ENCODE assay signal across 9 cellular contexts in the genomic region with DNA sequence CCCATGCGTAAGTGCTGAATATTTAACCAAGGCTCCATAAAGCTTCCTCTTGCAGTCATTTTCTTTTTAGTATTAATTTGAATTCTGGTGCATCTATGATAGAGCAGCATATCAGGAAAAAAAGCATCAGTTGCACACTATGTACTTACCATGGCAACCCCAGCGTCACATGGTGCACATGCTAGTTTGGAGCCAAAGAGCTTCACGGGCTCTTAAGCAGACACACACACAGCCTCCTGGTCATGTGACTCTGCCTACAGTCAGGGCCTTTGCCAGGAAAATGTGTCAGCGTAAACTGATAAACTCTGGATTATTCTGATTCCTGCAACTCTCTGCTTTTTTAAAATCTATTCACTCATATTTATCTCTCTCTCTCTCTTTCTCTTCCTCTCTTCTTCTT. TPM values are rescaled to one million over a fixed set of nuclear protein-coding genes. Genes with fewer than 3 reads are reported as not detected.
A peak's percentile ranks its signal among the peaks of the same experiment; 100 is the strongest.
DNase-seq lines count a peak whose midpoint lies in the region; ATAC-seq and TF ChIP-seq lines count a peak whose summit lies in the region.
"Had no signal": no experiment of that assay in that cellular context is flagged by ENCODE, and none has a peak within 500 bp of the region (broad histone marks: within the 10 kb centered on the region; RNA-seq: fewer than 3 reads in every experiment).

No MANE protein-coding gene starts in this region.

- no peak for TF ChIP-seq CTCF in WTC11 (IDR thresholded peaks at IDR 0.05)
- TF ChIP-seq CTCF in OCI-LY7 (conservative IDR thresholded peaks at IDR 0.05; ENCODE audit: low read length), result no peak

- no peak overlapping the region for H3K4me2 ChIP-seq in OCI-LY7 (ENCODE audit: low read length)
- H3K4me2 ChIP-seq: BLaER1 treated with 17β-estradiol and CSF1 and Interleukin-3, amounts not matched to agents 10 nM and 100 nM had no signal

- intact Hi-C loops in OCI-LY7 (cut with micrococcal nuclease; ENCODE audit: unreplicated experiment), result no loop called here

- peak; percentile 16 for DNase-seq in ACHN
- peak; percentile 77 for DNase-seq in NCI-H1105 (lab: John Stamatoyannopoulos, UW)
- DNase-seq in WTC11 (ENCODE audit: low spot score), result no peak
- DNase-seq in kidney glomerular epithelial cell (lab: John Stamatoyannopoulos, UW), result peak; percentile 18
- DNase-seq in OCI-LY7 (ENCODE audit: low spot score), result no peak
- no peak for DNase-seq in SW 1271 (lab: John Stamatoyannopoulos, UW)

- H3K4me3 Mint-ChIP-seq in WTC11, result no peak overlapping the region

- H3K79me2 ChIP-seq in OCI-LY7 (ENCODE audit: insufficient read depth, low read depth, low read length), result no peaks in the 10 kb centered on the region

- no peak overlapping the region for H3K27ac ChIP-seq in OCI-LY7 (ENCODE audit: low read depth, low read length, poor library complexity, severe bottlenecking)
- H3K27ac ChIP-seq: BLaER1 treated with 17β-estradiol and CSF1 and Interleukin-3, amounts not matched to agents 10 nM and 100 nM had no signal

- CTCF ChIA-PET in WTC11 (lab: Charles Lee) (no interaction called here), OCI-LY7 (lab: Charles Lee; ENCODE audit: unreplicated experiment) (no interaction called here)

- H4K20me1 ChIP-seq in OCI-LY7 (ENCODE audit: insufficient read depth, low read length), result no peaks in the 10 kb centered on the region
- H4K20me1 ChIP-seq: BLaER1 treated with 17β-estradiol and CSF1 and Interleukin-3, amounts not matched to agents 10 nM and 100 nM had no signal

- no peaks in the 10 kb centered on the region for H3K9me3 ChIP-seq in OCI-LY7 (ENCODE audit: low read length)
- H3K9me3 ChIP-seq: BLaER1 treated with 17β-estradiol and CSF1 and Interleukin-3, amounts not matched to agents 10 nM and 100 nM had no signal

- H3K27ac Mint-ChIP-seq in WTC11, result no peak overlapping the region

- no peaks in the 10 kb centered on the region for H3K9me2 ChIP-seq in OCI-LY7 (ENCODE audit: insufficient read depth, low read length)

- no peak overlapping the region for H2AFZ ChIP-seq in OCI-LY7 (ENCODE audit: low read length)

- no peaks in the 10 kb centered on the region for H3K36me3 ChIP-seq in OCI-LY7 (ENCODE audit: insufficient read depth, low read length)
- H3K36me3 ChIP-seq: BLaER1 treated with 17β-estradiol and CSF1 and Interleukin-3, amounts not matched to agents 10 nM and 100 nM had no signal

- in situ Hi-C loops in ACHN (cut with HindIII; ENCODE audit: low pct_ligation_motif_present, low pct_unique_long_range_greater_than_20kb, low sequenced_read_pairs), result no loop called here

- H3K4me3 ChIP-seq in OCI-LY7 (ENCODE audit: low read depth, low read length, poor library complexity, severe bottlenecking), result no peak overlapping the region
- H3K4me3 ChIP-seq: BLaER1 treated with 17β-estradiol and CSF1 and Interleukin-3, amounts not matched to agents 10 nM and 100 nM had no signal

- POLR2A ChIA-PET in WTC11 (lab: Charles Lee), result no interaction called here
- POLR2A ChIA-PET in OCI-LY7 (lab: Charles Lee), result interaction anchor here (1.5 kb wide), 1 partner anchor 10 kb away, joined by 6 read pairs; no protein-coding TSS in a partner anchor

- H3K4me1 ChIP-seq in OCI-LY7 (ENCODE audit: insufficient read depth, low read length, poor library complexity, severe bottlenecking), result no peaks in the 10 kb centered on the region
- H3K4me1 ChIP-seq: BLaER1 treated with 17β-estradiol and CSF1 and Interleukin-3, amounts not matched to agents 10 nM and 100 nM had no signal

- peaks cover 40% of the 10 kb centered on the region for H3K4me1 Mint-ChIP-seq in WTC11

- H3K36me3 Mint-ChIP-seq in WTC11, result no peaks in the 10 kb centered on the region

- no TSS peak for BruUV-seq in OCI-LY7 (replicated peaks; lab: Mats Ljungman, UMichigan)

- H3K9me3 Mint-ChIP-seq in WTC11, result no peaks in the 10 kb centered on the region

- no peaks in the 10 kb centered on the region for H3K27me3 Mint-ChIP-seq in WTC11 (ENCODE audit: low read depth)

- peak; percentile 79 for ATAC-seq in WTC11
- ATAC-seq in GM19328 (IDR thresholded peaks at IDR 0.05; ENCODE audit: unreplicated experiment), result no peak
- no peak for ATAC-seq in HG03520 (IDR thresholded peaks at IDR 0.05; ENCODE audit: unreplicated experiment)

TF ChIP-seq in WTC11, 78 proteins besides CTCF, POLR2A, EP300 and RAD21:
- TF ChIP-seq, protein P1, sequence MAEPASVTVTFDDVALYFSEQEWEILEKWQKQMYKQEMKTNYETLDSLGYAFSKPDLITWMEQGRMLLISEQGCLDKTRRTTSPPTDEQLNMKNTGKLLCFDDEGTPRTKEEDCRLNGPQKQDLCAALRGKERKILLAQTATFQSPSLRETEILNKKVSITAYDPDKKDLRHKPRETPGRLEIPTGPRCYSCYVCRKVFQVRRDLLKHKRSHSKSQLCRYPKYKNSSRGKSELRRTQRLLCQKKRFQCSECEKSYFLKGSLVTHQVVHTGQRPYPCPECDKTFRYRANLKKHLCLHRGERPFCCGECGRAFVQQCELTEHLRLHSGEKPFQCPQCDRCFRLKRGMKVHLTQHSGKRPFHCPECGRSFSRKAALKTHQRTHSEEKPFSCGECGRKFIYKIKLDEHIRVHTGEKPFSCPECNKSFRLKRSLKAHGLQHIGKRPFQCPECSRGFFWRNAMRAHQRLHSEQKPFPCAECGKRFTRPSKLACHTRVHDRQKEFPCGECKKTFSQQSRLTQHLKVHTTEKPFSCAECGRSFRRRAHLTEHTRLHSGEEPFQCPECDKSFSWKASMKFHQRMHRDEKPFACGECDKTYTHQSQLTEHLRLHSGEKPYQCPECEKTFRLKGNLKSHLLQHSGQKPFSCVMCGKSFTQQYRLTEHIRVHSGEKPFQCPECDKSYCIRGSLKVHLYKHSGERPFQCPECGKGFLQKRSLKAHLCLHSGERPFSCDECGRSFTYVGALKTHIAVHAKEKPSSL (CRISPR knock-in tag; conservative IDR thresholded peaks at IDR 0.05), result no peak
- TF ChIP-seq, protein P2, sequence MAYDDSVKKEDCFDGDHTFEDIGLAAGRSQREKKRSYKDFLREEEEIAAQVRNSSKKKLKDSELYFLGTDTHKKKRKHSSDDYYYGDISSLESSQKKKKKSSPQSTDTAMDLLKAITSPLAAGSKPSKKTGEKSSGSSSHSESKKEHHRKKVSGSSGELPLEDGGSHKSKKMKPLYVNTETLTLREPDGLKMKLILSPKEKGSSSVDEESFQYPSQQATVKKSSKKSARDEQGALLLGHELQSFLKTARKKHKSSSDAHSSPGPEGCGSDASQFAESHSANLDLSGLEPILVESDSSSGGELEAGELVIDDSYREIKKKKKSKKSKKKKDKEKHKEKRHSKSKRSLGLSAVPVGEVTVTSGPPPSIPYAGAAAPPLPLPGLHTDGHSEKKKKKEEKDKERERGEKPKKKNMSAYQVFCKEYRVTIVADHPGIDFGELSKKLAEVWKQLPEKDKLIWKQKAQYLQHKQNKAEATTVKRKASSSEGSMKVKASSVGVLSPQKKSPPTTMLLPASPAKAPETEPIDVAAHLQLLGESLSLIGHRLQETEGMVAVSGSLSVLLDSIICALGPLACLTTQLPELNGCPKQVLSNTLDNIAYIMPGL (CRISPR knock-in tag; IDR thresholded peaks at IDR 0.05), result no peak
- TF ChIP-seq, protein P3, sequence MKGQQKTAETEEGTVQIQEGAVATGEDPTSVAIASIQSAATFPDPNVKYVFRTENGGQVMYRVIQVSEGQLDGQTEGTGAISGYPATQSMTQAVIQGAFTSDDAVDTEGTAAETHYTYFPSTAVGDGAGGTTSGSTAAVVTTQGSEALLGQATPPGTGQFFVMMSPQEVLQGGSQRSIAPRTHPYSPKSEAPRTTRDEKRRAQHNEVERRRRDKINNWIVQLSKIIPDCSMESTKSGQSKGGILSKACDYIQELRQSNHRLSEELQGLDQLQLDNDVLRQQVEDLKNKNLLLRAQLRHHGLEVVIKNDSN (CRISPR knock-in tag; IDR thresholded peaks at IDR 0.05), result peak; percentile 79
- TF ChIP-seq, protein P4, sequence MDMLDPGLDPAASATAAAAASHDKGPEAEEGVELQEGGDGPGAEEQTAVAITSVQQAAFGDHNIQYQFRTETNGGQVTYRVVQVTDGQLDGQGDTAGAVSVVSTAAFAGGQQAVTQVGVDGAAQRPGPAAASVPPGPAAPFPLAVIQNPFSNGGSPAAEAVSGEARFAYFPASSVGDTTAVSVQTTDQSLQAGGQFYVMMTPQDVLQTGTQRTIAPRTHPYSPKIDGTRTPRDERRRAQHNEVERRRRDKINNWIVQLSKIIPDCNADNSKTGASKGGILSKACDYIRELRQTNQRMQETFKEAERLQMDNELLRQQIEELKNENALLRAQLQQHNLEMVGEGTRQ (CRISPR knock-in tag; IDR thresholded peaks at IDR 0.05), result peak; percentile 85
- TF ChIP-seq ZNF396 (CRISPR knock-in tag; IDR thresholded peaks at IDR 0.05; ENCODE audit: borderline replicate concordance), result no peak

RNA-seq across cellular contexts. Expression of a gene that starts 30.2 kb away (rescaled TPM):
- not detected in 3 replicates for total RNA-seq in WTC11 (2021)
- total RNA-seq in OCI-LY7 (2014; rRNA removed; shearing (Covaris generic)), result 0.09 TPM in 1 of 2 replicates, not detected in the other
- total RNA-seq in OCI-LY7 (2022), result not detected in 2 replicates

Comparison
In these comparisons a context has a peak if more than half of its experiments do, and no peak if none do; other contexts are left out.
1. DNase-seq: peak in ACHN (single experiment), NCI-H1105 (single experiment) and kidney glomerular epithelial cell (single experiment); none in WTC11 (single experiment), OCI-LY7 (single experiment) and SW 1271 (0 of 2).